24 cellular contexts compared by ENCODE assay signal in the genomic region with DNA sequence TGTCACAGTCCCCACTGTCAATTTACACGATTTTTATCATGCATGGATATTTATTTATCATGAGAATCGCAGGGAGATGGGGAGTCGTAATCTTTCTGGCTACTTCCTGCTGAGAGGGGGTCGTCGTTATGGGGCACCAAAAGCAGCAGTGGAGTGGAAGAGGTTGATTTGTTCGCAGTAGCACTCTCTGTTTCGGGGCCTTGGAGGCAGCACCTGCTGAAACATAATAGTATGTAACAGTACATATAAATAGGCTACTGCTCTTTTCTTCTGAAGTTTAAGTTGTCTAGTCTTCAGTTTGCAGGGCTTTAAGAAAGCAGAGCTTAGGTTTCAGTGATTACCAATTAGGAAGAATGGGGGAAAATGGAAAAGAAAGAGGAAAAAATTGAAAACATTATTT. TPM values are rescaled to one million over a fixed set of nuclear protein-coding genes. Genes with fewer than 3 reads are reported as not detected.
DNase-seq lines count a peak whose midpoint lies in the region; ATAC-seq, FAIRE-seq and TF ChIP-seq lines count a peak whose summit lies in the region.
"Had no signal": no experiment of that assay in that cellular context is flagged by ENCODE, and none has a peak within 500 bp of the region (broad histone marks: within the 10 kb centered on the region; RNA-seq: fewer than 3 reads in every experiment).

No MANE protein-coding gene starts in this region.

- no peak overlapping the region for H2BK12ac ChIP-seq in H1 (ENCODE audit: low read depth, low read length)

- no peak for TF ChIP-seq RAD21 in H1 (IDR thresholded peaks at IDR 0.05 in 1 of 2, conservative IDR thresholded peaks at IDR 0.05 in 1 of 2; ENCODE audit: low read depth in 2 of 2, low read length in 2 of 2)

- H3K14ac ChIP-seq in H1 (ENCODE audit: insufficient read length): no peak overlapping the region

- no peaks in the 10 kb centered on the region for H3K23me2 ChIP-seq in H1 (ENCODE audit: low read depth, low read length)

- no peak overlapping the region for H2BK15ac ChIP-seq in H1 (ENCODE audit: low read length)

- no peak overlapping the region for H4K8ac ChIP-seq in H1 (ENCODE audit: extremely low read depth, insufficient read depth, low read length)

- TF ChIP-seq CTCF in MM.1S (IDR thresholded peaks at IDR 0.05; ENCODE audit: low read length) (no peak), H1 (IDR thresholded peaks at IDR 0.05; ENCODE audit: control extremely low read depth in 1 of 3, insufficient read depth in 1 of 3, low read depth in 1 of 3, low read length in 3 of 3) (no peak), thoracic aorta (IDR thresholded peaks at IDR 0.05) (no peak)

- 33% methylated on average over 7 of the region's 7 CpGs; no CpG with 5 or more reads in 1 of the 2 experiments for WGBS in H1 (ENCODE audit: extremely low coverage in 1 of 2, insufficient coverage in 1 of 2, insufficient read length in 1 of 2, insufficient replicate concordance in 2 of 2, low coverage in 1 of 2, low lambda C conversion rate in 2 of 2, missing lambda C conversion rate in 1 of 2), 2 experiments

- H3K18ac ChIP-seq in H1 (ENCODE audit: extremely low read depth, low read length): no peak overlapping the region

- no peak overlapping the region for H3K56ac ChIP-seq in H1 (replicated peaks; ENCODE audit: insufficient read length, low read depth, low read length)

- H3K4me2 ChIP-seq in MM.1S (ENCODE audit: low read depth, low read length): no peak overlapping the region
- H3K4me2 ChIP-seq in H1 (ENCODE audit: insufficient read depth in 1 of 2, low read depth in 2 of 2, low read length in 2 of 2): peak overlapping the region; percentile 36 to 41; a peak in 3 of 4 replicates
- H3K4me2 ChIP-seq: SK-N-SH had no signal

- no peak overlapping the region for H4K91ac ChIP-seq in H1 (replicated peaks; ENCODE audit: insufficient read length, low read length)

- H3K23ac ChIP-seq in H1 (ENCODE audit: insufficient read length): no peak overlapping the region

- H3K9me3 ChIP-seq in MM.1S (replicated peaks; ENCODE audit: insufficient read depth, low read length) (no peaks in the 10 kb centered on the region), H1 (ENCODE audit: insufficient read depth in 2 of 2, low read depth in 1 of 2, low read length in 1 of 2) (peaks cover 3 to 6% of the 10 kb centered on the region in 2 experiments; a peak in 3 of 4 replicates), thoracic aorta (no peaks in the 10 kb centered on the region)
- H3K9me3 ChIP-seq: SK-N-SH had no signal

- no peak for FAIRE-seq in H1 (lab: Jason Lieb, UNC)
- FAIRE-seq: D721Med, GM12892 had no signal

- H3K4me3 Mint-ChIP-seq in activated CD4-positive, alpha-beta T cell treated with anti-CD3 and anti-CD28 coated beads for 36 hours: no peak overlapping the region
- H3K4me3 Mint-ChIP-seq: HFFc6 had no signal

- H3F3A ChIP-seq in MM.1S (ENCODE audit: insufficient read depth, low read length): peaks cover 23% of the 10 kb centered on the region; the same call in 1 of the 2 replicates

- H2AFZ ChIP-seq in MM.1S (ENCODE audit: low read length): no peak overlapping the region
- H2AFZ ChIP-seq in H1 (ENCODE audit: low read length): 0 out of 2 replicates have a peak overlapping the region, but pooled peaks have one; percentile 9

- H3K36me3 Mint-ChIP-seq in activated CD4-positive, alpha-beta T cell treated with anti-CD3 and anti-CD28 coated beads for 36 hours (ENCODE audit: low read depth): no peaks in the 10 kb centered on the region

- H4K20me1 ChIP-seq in MM.1S (ENCODE audit: insufficient read depth, low read length): no peaks in the 10 kb centered on the region
- no peaks in the 10 kb centered on the region for H4K20me1 ChIP-seq in H1 (replicated peaks in 1 of 2; ENCODE audit: control insufficient read depth in 1 of 2, insufficient read depth in 2 of 2, low read length in 2 of 2)

- H3K4me1 Mint-ChIP-seq in activated CD4-positive, alpha-beta T cell treated with anti-CD3 and anti-CD28 coated beads for 36 hours: peaks cover 19% of the 10 kb centered on the region

- no peak overlapping the region for H3K4ac ChIP-seq in H1 (replicated peaks; ENCODE audit: insufficient read length, low read depth, low read length)

- intact Hi-C loops in activated CD4-positive, alpha-beta T cell treated with anti-CD3 and anti-CD28 coated beads for 36 hours (cut with DNase I, micrococcal nuclease): no loop called here

- CTCF ChIA-PET in H1 (lab: Charles Lee; ENCODE audit: partially characterized antibody): interaction anchor here (0.6 to 19.1 kb wide), 3 partner anchors 8 to 346 kb away, joined by 3 to 531 read pairs (median 8); partner anchors contain the start of gene SPRYD3
- CTCF ChIA-PET in activated CD4-positive, alpha-beta T cell treated with anti-CD3 and anti-CD28 coated beads for 36 hours (lab: Charles Lee): interaction anchor here (1.3 kb wide), 1 partner anchor 8 kb away, joined by 4 read pairs; no protein-coding TSS in a partner anchor

- H3K9ac ChIP-seq in MM.1S (ENCODE audit: low read length) (no peak overlapping the region), H1 (replicated peaks in 1 of 4; ENCODE audit: extremely low read depth in 1 of 4, low read depth in 3 of 4, low read length in 3 of 4) (no peak overlapping the region)
- H3K9ac ChIP-seq: SK-N-SH had no signal

- POLR2A ChIA-PET in H1 (lab: Charles Lee; ENCODE audit: partially characterized antibody): no interaction called here
- POLR2A ChIA-PET in activated CD4-positive, alpha-beta T cell treated with anti-CD3 and anti-CD28 coated beads for 36 hours (lab: Charles Lee): interaction anchor here (0.6 kb wide), 1 partner anchor 90 kb away, joined by 3 read pairs; no protein-coding TSS in a partner anchor

- no peak overlapping the region for H3K27ac Mint-ChIP-seq in activated CD4-positive, alpha-beta T cell treated with anti-CD3 and anti-CD28 coated beads for 36 hours
- H3K27ac Mint-ChIP-seq: HFFc6 had no signal

- H3K79me2 ChIP-seq in MM.1S (ENCODE audit: low read length): no peaks in the 10 kb centered on the region
- no peaks in the 10 kb centered on the region for H3K79me2 ChIP-seq in H1 (ENCODE audit: control insufficient read depth in 1 of 2, insufficient read depth in 2 of 2, low read length in 2 of 2)

- H3K79me1 ChIP-seq in H1 (ENCODE audit: low read depth, low read length): no peaks in the 10 kb centered on the region

- no peak overlapping the region for H2BK20ac ChIP-seq in H1 (ENCODE audit: low read length)

- peaks cover 26% of the 10 kb centered on the region for H3K4me1 ChIP-seq in MM.1S (ENCODE audit: low read length)
- peaks cover 0 to 5% (median 1%) of the 10 kb centered on the region in 4 experiments; a peak in 5 of 7 replicates for H3K4me1 ChIP-seq in H1 (replicated peaks in 1 of 4; ENCODE audit: control insufficient read depth in 3 of 4, insufficient read depth in 4 of 4, low read length in 3 of 4)
- H3K4me1 ChIP-seq in thoracic aorta (ENCODE audit: control insufficient read depth in 1 of 2, low read depth in 2 of 2): peaks cover 10 to 43% of the 10 kb centered on the region in 2 donors

- no peaks in the 10 kb centered on the region for H3K9me2 ChIP-seq in MM.1S (replicated peaks; ENCODE audit: insufficient read depth, low read length)
- H3K9me2 ChIP-seq: SK-N-SH had no signal

- no peak for ATAC-seq in thoracic aorta (ENCODE audit: insufficient number of reproducible peaks, low FRiP score, low read depth)
- ATAC-seq in GM18520 (IDR thresholded peaks at IDR 0.05; ENCODE audit: unreplicated experiment): no peak
- ATAC-seq in activated CD4-positive, alpha-beta T cell treated with anti-CD3 and anti-CD28 coated beads for 36 hours: no peak

- H3K27me3 ChIP-seq in MM.1S (replicated peaks; ENCODE audit: insufficient read depth, low read length) (no peaks in the 10 kb centered on the region), H1 (replicated peaks in 1 of 4; ENCODE audit: control insufficient read depth in 3 of 4, extremely low read depth in 1 of 4, insufficient read depth in 3 of 4, low read length in 3 of 4) (no peaks in the 10 kb centered on the region), thoracic aorta (replicated peaks; ENCODE audit: insufficient read depth) (no peaks in the 10 kb centered on the region)

- no peaks in the 10 kb centered on the region for H3K9me3 Mint-ChIP-seq in activated CD4-positive, alpha-beta T cell treated with anti-CD3 and anti-CD28 coated beads for 36 hours (ENCODE audit: low read depth)
- H3K9me3 Mint-ChIP-seq: HFFc6 had no signal

- H2AK5ac ChIP-seq in H1 (ENCODE audit: low read depth, low read length): no peak overlapping the region

- H4K5ac ChIP-seq in H1 (ENCODE audit: insufficient read length, low read depth, low read length): no peak overlapping the region

- H2BK120ac ChIP-seq in H1 (replicated peaks; ENCODE audit: low read depth, low read length): no peak overlapping the region

- no peak for TF ChIP-seq POLR2A in H1 (IDR thresholded peaks at IDR 0.05; ENCODE audit: control extremely low read depth in 1 of 2, low read depth in 2 of 2, low read length in 2 of 2)

- DNase-seq in MM.1S: peak; percentile 51
- DNase-seq in H1 (ENCODE audit: low read depth in 1 of 2, low spot score in 2 of 2): no peak
- no peak for DNase-seq in thoracic aorta (ENCODE audit: low spot score)
- DNase-seq in activated CD4-positive, alpha-beta T cell treated with anti-CD3 and anti-CD28 coated beads for 36 hours: no peak
- DNase-seq in NOMO-1 (lab: John Stamatoyannopoulos, UW; ENCODE audit: unreplicated experiment in 2 of 2): no peak
- DNase-seq: DMS79, H7, HFFc6, KG1, NCI-H1048, NCI-H1436, NCI-H1930, NCI-H226, NCI-H524, NCI-H82, SHP77 treated with DMSO at 0.1 percent for 48 hours, SK-N-SH had no signal

- no peaks in the 10 kb centered on the region for H3K27me3 Mint-ChIP-seq in activated CD4-positive, alpha-beta T cell treated with anti-CD3 and anti-CD28 coated beads for 36 hours

- no peak for TF ChIP-seq EP300 in H1 (IDR thresholded peaks at IDR 0.05; ENCODE audit: borderline replicate concordance in 1 of 2, low read depth in 2 of 2, low read length in 2 of 2)

- H3K36me3 ChIP-seq in MM.1S (replicated peaks; ENCODE audit: insufficient read depth, low read length): no peaks in the 10 kb centered on the region
- H3K36me3 ChIP-seq in H1 (ENCODE audit: control insufficient read depth in 2 of 4, insufficient read depth in 4 of 4, low read length in 3 of 4): no peaks in the 10 kb centered on the region
- no peaks in the 10 kb centered on the region for H3K36me3 ChIP-seq in thoracic aorta

- H3K4me3 ChIP-seq in MM.1S (ENCODE audit: low read length) (no peak overlapping the region), H1 (ENCODE audit: extremely low read depth in 1 of 4, insufficient read depth in 2 of 4, low read depth in 3 of 4, low read length in 4 of 4) (no peak overlapping the region), thoracic aorta (no peak overlapping the region)

- H3K27ac ChIP-seq in MM.1S (ENCODE audit: low read length) (peak overlapping the region; percentile 9; the same call in 1 of the 2 replicates), H1 (ENCODE audit: low read depth, low read length) (no peak overlapping the region), thoracic aorta (peak overlapping the region; percentile 75 to 77)
- H3K27ac ChIP-seq: C4-2B had no signal

- no peak overlapping the region for H2BK5ac ChIP-seq in H1 (ENCODE audit: low read depth, low read length)

RNA-seq across cellular contexts. Expression of gene SOAT2, which starts 3.8 kb away (rescaled TPM):
- total RNA-seq in H1 (2021; fragmentation: NEBNext Ultra II Directional; extraction: Animal tissue kit (Norgen Biotek cat#: 25700)): not detected in 2 replicates
- polyA plus RNA-seq in H1 (2011; rRNA removed): 0.08 and 0.13 TPM in 2 replicates
- polyA plus RNA-seq in H1 (2011; cell fraction: cytosol; rRNA removed): 0.12 TPM
- 0.21 TPM for polyA plus RNA-seq in H1 (2011; cell fraction: nucleus; rRNA removed)
- not detected in 4 replicates for polyA plus RNA-seq in H1 (2012, experiment 1 of 2)
- not detected for polyA plus RNA-seq in H1 (2012, experiment 2 of 2)
- 0.04 TPM for polyA plus RNA-seq in H1 (2013, experiment 1 of 2)
- not detected for polyA plus RNA-seq in H1 (2013, experiment 2 of 2)
- polyA minus RNA-seq in H1 (2011; rRNA and poly(A)+ RNA removed): not detected in 2 replicates
- polyA minus RNA-seq in H1 (2011; cell fraction: cytosol; rRNA and poly(A)+ RNA removed): not detected
- polyA minus RNA-seq in H1 (2011; cell fraction: nucleus; rRNA and poly(A)+ RNA removed): not detected
- under 1 TPM; 0.81 to 0.99 TPM for total RNA-seq in thoracic aorta
- under 1 TPM; 0.57 to 0.79 TPM for total RNA-seq in activated CD4-positive, alpha-beta T cell treated with anti-CD3 and anti-CD28 coated beads for 36 hours
- total RNA-seq: A673, H7, MCF 10A, RPMI7951 had no signal

RNA-seq across cellular contexts. Expression of gene IGFBP6, which starts 9.7 kb away (rescaled TPM):
- total RNA-seq in H1 (2021; fragmentation: NEBNext Ultra II Directional; extraction: Animal tissue kit (Norgen Biotek cat#: 25700)): 13.7 and 16.4 TPM in 2 replicates
- polyA plus RNA-seq in H1 (2011; rRNA removed): 14.7 and 25.3 TPM in 2 replicates
- polyA plus RNA-seq in H1 (2011; cell fraction: cytosol; rRNA removed): 15.4 TPM
- polyA plus RNA-seq in H1 (2011; cell fraction: nucleus; rRNA removed): 13.2 TPM
- polyA plus RNA-seq in H1 (2012, experiment 1 of 2): 5.3 to 13.0 TPM (median 10.2 TPM) in 4 replicates
- polyA plus RNA-seq in H1 (2012, experiment 2 of 2): 22.3 TPM
- polyA plus RNA-seq in H1 (2013, experiment 1 of 2): 8.4 TPM
- 10.8 TPM for polyA plus RNA-seq in H1 (2013, experiment 2 of 2)
- 2.6 and 3.5 TPM in 2 replicates for polyA minus RNA-seq in H1 (2011; rRNA and poly(A)+ RNA removed)
- polyA minus RNA-seq in H1 (2011; cell fraction: cytosol; rRNA and poly(A)+ RNA removed): 2.9 TPM
- 2.4 TPM for polyA minus RNA-seq in H1 (2011; cell fraction: nucleus; rRNA and poly(A)+ RNA removed)
- total RNA-seq in thoracic aorta: 1,000 to 10,000 TPM; 1,999 to 2,150 TPM
- 1 to 10 TPM; 1.3 to 2.4 TPM for total RNA-seq in activated CD4-positive, alpha-beta T cell treated with anti-CD3 and anti-CD28 coated beads for 36 hours

RNA-seq across cellular contexts. Expression of gene SPRYD3, which starts 27.9 kb away (rescaled TPM):
- 6.6 and 6.8 TPM in 2 replicates for total RNA-seq in H1 (2021; fragmentation: NEBNext Ultra II Directional; extraction: Animal tissue kit (Norgen Biotek cat#: 25700))
- polyA plus RNA-seq in H1 (2011; rRNA removed): 8.0 and 10.4 TPM in 2 replicates
- polyA plus RNA-seq in H1 (2011; cell fraction: cytosol; rRNA removed): 7.4 TPM
- 10.8 TPM for polyA plus RNA-seq in H1 (2011; cell fraction: nucleus; rRNA removed)
- 4.9 to 8.7 TPM (median 6.7 TPM) in 4 replicates for polyA plus RNA-seq in H1 (2012, experiment 1 of 2)
- 6.0 TPM for polyA plus RNA-seq in H1 (2012, experiment 2 of 2)
- 3.4 TPM for polyA plus RNA-seq in H1 (2013, experiment 1 of 2)
- polyA plus RNA-seq in H1 (2013, experiment 2 of 2): 4.0 TPM
- 7.9 and 9.9 TPM in 2 replicates for polyA minus RNA-seq in H1 (2011; rRNA and poly(A)+ RNA removed)
- 4.6 TPM for polyA minus RNA-seq in H1 (2011; cell fraction: cytosol; rRNA and poly(A)+ RNA removed)
- polyA minus RNA-seq in H1 (2011; cell fraction: nucleus; rRNA and poly(A)+ RNA removed): 7.6 TPM
- 10 to 100 TPM; 68.0 to 94.8 TPM for total RNA-seq in thoracic aorta
- total RNA-seq in activated CD4-positive, alpha-beta T cell treated with anti-CD3 and anti-CD28 coated beads for 36 hours: 10 to 100 TPM; 13.7 to 18.2 TPM

RNA-seq across cellular contexts. Expression of gene TNS2, which starts 57.3 kb away (rescaled TPM):
- 4.7 and 5.8 TPM in 2 replicates for total RNA-seq in H1 (2021; fragmentation: NEBNext Ultra II Directional; extraction: Animal tissue kit (Norgen Biotek cat#: 25700))
- 2.8 and 5.0 TPM in 2 replicates for polyA plus RNA-seq in H1 (2011; rRNA removed)
- 1.7 TPM for polyA plus RNA-seq in H1 (2011; cell fraction: cytosol; rRNA removed)
- 25.7 TPM for polyA plus RNA-seq in H1 (2011; cell fraction: nucleus; rRNA removed)
- 4.3 to 6.2 TPM (median 4.8 TPM) in 4 replicates for polyA plus RNA-seq in H1 (2012, experiment 1 of 2)
- polyA plus RNA-seq in H1 (2012, experiment 2 of 2): 2.5 TPM
- polyA plus RNA-seq in H1 (2013, experiment 1 of 2): 3.7 TPM
- polyA plus RNA-seq in H1 (2013, experiment 2 of 2): 3.4 TPM
- 1.7 and 2.8 TPM in 2 replicates for polyA minus RNA-seq in H1 (2011; rRNA and poly(A)+ RNA removed)
- polyA minus RNA-seq in H1 (2011; cell fraction: cytosol; rRNA and poly(A)+ RNA removed): 10.8 TPM
- polyA minus RNA-seq in H1 (2011; cell fraction: nucleus; rRNA and poly(A)+ RNA removed): 10.6 TPM
- 100 to 1,000 TPM; 292 to 307 TPM for total RNA-seq in thoracic aorta
- total RNA-seq in activated CD4-positive, alpha-beta T cell treated with anti-CD3 and anti-CD28 coated beads for 36 hours: 1 to 10 TPM in 1 of 2 experiments, under 1 TPM in 1; 0.77 to 2.4 TPM

Comparison
In these comparisons a context has a peak if more than half of its experiments do, and no peak if none do; other contexts are left out.
1. RNA of gene IGFBP6, which starts 9.7 kb away (total RNA-seq): 1,999 to 2,150 TPM in thoracic aorta; 13.7 to 16.4 TPM in H1 and 1.3 to 2.4 TPM in activated CD4-positive, alpha-beta T cell treated with anti-CD3 and anti-CD28 coated beads for 36 hours; every median in the first group is over 100 times any median in the second.